In the genomic region with DNA sequence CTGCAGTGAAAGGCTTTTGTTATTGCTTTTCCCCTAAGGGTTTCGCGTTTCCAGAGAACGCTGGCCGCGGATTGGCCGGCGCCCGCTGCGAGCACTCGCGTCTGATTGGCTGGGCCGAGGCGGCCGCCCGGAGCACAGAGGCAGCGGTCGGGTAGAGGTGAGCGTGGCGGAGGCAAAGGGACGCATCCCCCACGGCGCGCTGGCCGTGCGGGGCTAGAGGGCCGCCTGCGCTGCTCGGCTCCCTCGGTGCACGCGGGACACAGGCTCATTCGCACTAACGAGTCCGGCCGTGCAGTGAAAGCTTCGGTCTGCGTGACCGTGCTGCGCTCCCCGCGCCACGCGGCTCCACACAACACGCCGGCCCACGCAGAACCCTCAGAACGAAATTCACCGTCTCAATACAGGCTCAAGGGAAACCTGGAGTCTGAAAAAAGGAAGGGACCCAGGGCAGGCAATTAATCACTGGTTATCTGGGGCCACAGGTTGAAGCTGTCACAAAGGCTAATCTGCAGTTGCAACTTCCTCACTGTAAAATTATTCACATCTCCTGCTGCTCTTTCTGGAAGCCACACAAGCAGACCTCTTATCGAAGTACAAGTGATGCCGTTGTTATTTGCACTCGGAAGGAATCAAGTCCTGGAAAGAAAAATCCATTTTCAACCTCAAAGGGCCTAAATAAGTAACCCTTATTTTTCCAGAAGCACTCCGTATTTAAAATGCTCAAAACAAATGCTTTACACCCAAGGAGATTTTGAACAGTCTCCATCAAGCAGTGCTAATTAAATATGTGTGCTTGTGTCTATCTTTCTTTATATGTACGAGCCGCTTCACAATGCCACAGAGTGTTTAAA, we compare ENCODE assay signal across 8 cellular contexts.
DNase-seq lines count a peak whose midpoint lies in the region; ATAC-seq and TF ChIP-seq lines count a peak whose summit lies in the region.

No MANE protein-coding gene starts in this region.

- peaks cover 67% of the 10 kb centered on the region for H3K4me1 ChIP-seq in PC-9 (replicated peaks; ENCODE audit: insufficient read depth)
- peaks cover 54% of the 10 kb centered on the region for H3K4me1 ChIP-seq in mammary epithelial cell (ENCODE audit: insufficient read depth, low read length)

- intact Hi-C loops in PC-9 (cut with micrococcal nuclease; ENCODE audit: unreplicated experiment) (loop anchor here (1.0 kb wide), 1 partner anchor 90 kb away; no protein-coding TSS in a partner anchor), mammary epithelial cell (cut with micrococcal nuclease) (loop anchor here (5.0 kb wide), 1 partner anchor 760 kb away; no protein-coding TSS in a partner anchor), sciatic nerve (cut with DNase I) (loop anchor here (10.0 kb wide), 1 partner anchor 93 kb away; a partner anchor contains a TSS)

- peak overlapping the region; percentile 45 for H3K9ac ChIP-seq in mammary epithelial cell (ENCODE audit: insufficient read depth, low read length)

- TF ChIP-seq RAD21 in Ishikawa (IDR thresholded peaks at IDR 0.05; ENCODE audit: low read depth), result no peak

- no peaks in the 10 kb centered on the region for H3K79me2 ChIP-seq in PC-9 (ENCODE audit: low read depth)
- H3K79me2 ChIP-seq in mammary epithelial cell (ENCODE audit: insufficient read depth, low read length), result peaks cover 31% of the 10 kb centered on the region

- POLR2A ChIA-PET in PC-9 (lab: Charles Lee; ENCODE audit: unreplicated experiment), result no interaction called here

- CTCF ChIA-PET in PC-9 (lab: Charles Lee), result no interaction called here
- CTCF ChIA-PET in mammary epithelial cell (lab: Charles Lee; ENCODE audit: low non-redundant PET), result no interaction called here

- no peak for TF ChIP-seq EP300 in Ishikawa (IDR thresholded peaks at IDR 0.05; ENCODE audit: borderline replicate concordance)

- H3K9me2 ChIP-seq in PC-9 (ENCODE audit: insufficient read depth), result no peaks in the 10 kb centered on the region

- BruUV-seq in PC-9 (replicated peaks; lab: Mats Ljungman, UMichigan) (no TSS peak), mammary epithelial cell (replicated peaks; lab: Mats Ljungman, UMichigan) (no TSS peak)

- peaks cover 52% of the 10 kb centered on the region; the same call in 1 of the 2 replicates for H3F3A ChIP-seq in PC-9 (ENCODE audit: insufficient read depth, low read depth)

- no peaks in the 10 kb centered on the region for H3K27me3 ChIP-seq in PC-9 (ENCODE audit: insufficient read depth, low read depth)
- H3K27me3 ChIP-seq in mammary epithelial cell (ENCODE audit: insufficient read depth, low read length), result no peaks in the 10 kb centered on the region

- peak; percentile 8 for ATAC-seq in GM19468 (IDR thresholded peaks at IDR 0.05; ENCODE audit: extremely low read depth, unreplicated experiment)
- ATAC-seq in sciatic nerve, result peak; percentile 91

- H3K4me3 ChIP-seq in PC-9, result peak overlapping the region; percentile 63
- peak overlapping the region; percentile 52 to 75 (median 60) for H3K4me3 ChIP-seq in mammary epithelial cell (replicated peaks in 1 of 3; ENCODE audit: insufficient read depth in 1 of 3, low read depth in 2 of 3, low read length in 3 of 3)

- no peak for TF ChIP-seq CTCF in PC-9 (conservative IDR thresholded peaks at IDR 0.05)
- no peak for TF ChIP-seq CTCF in mammary epithelial cell (conservative IDR thresholded peaks at IDR 0.05 in 1 of 2, IDR thresholded peaks at IDR 0.05 in 1 of 2; ENCODE audit: extremely low read depth in 1 of 2, insufficient read depth in 1 of 2, low read depth in 1 of 2, low read length in 2 of 2)

- H4K20me1 ChIP-seq in PC-9 (ENCODE audit: insufficient read depth) (no peaks in the 10 kb centered on the region), mammary epithelial cell (ENCODE audit: insufficient read depth, low read length) (no peaks in the 10 kb centered on the region)

- 6% methylated on average over 46 of the region's 54 CpGs for WGBS in mammary epithelial cell (ENCODE audit: low coverage, missing lambda C conversion rate)

- dilution Hi-C loops in mammary epithelial cell (cut with HindIII; ENCODE audit: low sequenced_read_pairs), result loop anchor here (5.0 kb wide), 1 partner anchor 90 kb away; no protein-coding TSS in a partner anchor

- in situ Hi-C loops in mammary epithelial cell (cut with MboI; ENCODE audit: low sequenced_read_pairs in 2 of 2), result no loop called here

- peak overlapping the region; percentile 93 for H2AFZ ChIP-seq in PC-9
- peak overlapping the region; percentile 89 for H2AFZ ChIP-seq in mammary epithelial cell (ENCODE audit: low read depth, low read length)

- H3K4me2 ChIP-seq in PC-9 (peak overlapping the region; percentile 88), mammary epithelial cell (ENCODE audit: insufficient read depth, low read depth, low read length) (peak overlapping the region; percentile 98)

- H3K27ac ChIP-seq in PC-9 (peak overlapping the region; percentile 68), mammary epithelial cell (ENCODE audit: insufficient read depth, low read depth, low read length) (peak overlapping the region; percentile 3)

- no peaks in the 10 kb centered on the region for H3K9me3 ChIP-seq in PC-9 (ENCODE audit: insufficient read depth, low read depth)
- no peaks in the 10 kb centered on the region for H3K9me3 ChIP-seq in mammary epithelial cell (replicated peaks; ENCODE audit: insufficient read depth, low read length)

- H3K36me3 ChIP-seq in PC-9 (ENCODE audit: low read depth) (no peaks in the 10 kb centered on the region), mammary epithelial cell (ENCODE audit: insufficient read depth, low read length) (no peaks in the 10 kb centered on the region)

- DNase-seq in DMS153 (lab: John Stamatoyannopoulos, UW) (peak; percentile 64), PC-9 (peak; percentile 38 to 84), mammary epithelial cell (peak; percentile 77), iPS-NIHi11 (ENCODE audit: low spot score) (peak; percentile 93), sciatic nerve (ENCODE audit: low spot score) (peak; percentile 85)
- DNase-seq in activated CD4-positive, CD25-positive, alpha-beta regulatory T cell treated with anti-CD3 and anti-CD28 coated beads, Interleukin-2, amount 50 U/mL, for 72 hours, result no peak

TF ChIP-seq in Ishikawa, 13 proteins besides CTCF, POLR2A, EP300 and RAD21:
- TF ChIP-seq YY1 (IDR thresholded peaks at IDR 0.05; ENCODE audit: low read depth) (peak; percentile 13; the same call in 1 of the 2 replicates), TAF1 (IDR thresholded peaks at IDR 0.05; ENCODE audit: low read depth) (peak; percentile 75), EGR1 (IDR thresholded peaks at IDR 0.05) (no peak)
- TF ChIP-seq, protein P1, sequence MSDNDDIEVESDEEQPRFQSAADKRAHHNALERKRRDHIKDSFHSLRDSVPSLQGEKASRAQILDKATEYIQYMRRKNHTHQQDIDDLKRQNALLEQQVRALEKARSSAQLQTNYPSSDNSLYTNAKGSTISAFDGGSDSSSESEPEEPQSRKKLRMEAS (IDR thresholded peaks at IDR 0.05), result peak; percentile 93
